Comparison of ENCODE assay signal across 27 cellular contexts in genomic region chr4:153755186-153755585, GRCh38. TPM values are rescaled to one million over a fixed set of nuclear protein-coding genes. Genes with fewer than 3 reads are reported as not detected.
"Had no signal": no experiment of that assay in that cellular context is flagged by ENCODE, and none has a peak within 500 bp of the region (broad histone marks: within the 10 kb centered on the region; RNA-seq: fewer than 3 reads in every experiment).

No MANE protein-coding gene starts in this region.

- H3K9me3 Mint-ChIP-seq: activated CD4-positive, alpha-beta memory T cell treated with anti-CD3 and anti-CD28 coated beads, Interleukin-2, amount 10 ng/mL, durations not matched to agents 7 days and 5 days; activated T-helper 17 cell treated with anti-CD3 and anti-CD28 coated beads, Interleukin-2, amount 50 U/mL, for 72 hours; IgD-negative memory B cell had no signal

- ATAC-seq: activated naive CD4-positive, alpha-beta T cell treated with anti-CD3 and anti-CD28 coated beads, Interleukin-2, amount 50 U/mL, for 72 hours; activated T-helper 17 cell treated with anti-CD3 and anti-CD28 coated beads, Interleukin-2, amount 50 U/mL, for 72 hours; SK-N-SH treated with all-trans-retinoic acid at 6 μM for 48 hours; T-helper 17 cell had no signal

- H3K27ac Mint-ChIP-seq: activated B cell treated with CpG ODN at 0.5 μM for 24 hours; activated CD4-positive, alpha-beta memory T cell treated with anti-CD3 and anti-CD28 coated beads, Interleukin-2, amount 10 ng/mL, durations not matched to agents 7 days and 5 days; activated T-helper 17 cell treated with anti-CD3 and anti-CD28 coated beads, Interleukin-2, amount 50 U/mL, for 72 hours; IgD-negative memory B cell; T-helper 17 cell had no signal

- DNase-seq: activated B cell treated with CpG ODN at 0.5 μM for 24 hours; activated CD4-positive, alpha-beta memory T cell treated with anti-CD3 and anti-CD28 coated beads, Interleukin-2, amount 10 ng/mL, durations not matched to agents 7 days and 5 days; activated CD4-positive, alpha-beta T cell treated with anti-CD3 and anti-CD28 coated beads for 1 hour; activated CD4-positive, alpha-beta T cell treated with anti-CD3 and anti-CD28 coated beads, Interleukin-2, amount 50 U/mL, for 1 hour; activated gamma-delta T cell; brain microvascular endothelial cell; NCI-H1105; NCI-H1436; NCI-H1694 treated with DMSO at 0.1 percent for 48 hours; NCI-H2029 treated with DMSO at 0.1 percent for 48 hours; NCI-H345; NCI-H510A; NCI-H526 treated with DMSO at 0.1 percent for 48 hours; NCI-H82; SIG-M5; SW 1271; T-helper 17 cell; T-helper 9 cell had no signal

- H3K27ac ChIP-seq: brain microvascular endothelial cell, cardiac muscle cell, KMS-11 had no signal

- H3K4me3 Mint-ChIP-seq: activated B cell treated with CpG ODN at 0.5 μM for 24 hours; activated CD4-positive, alpha-beta memory T cell treated with anti-CD3 and anti-CD28 coated beads, Interleukin-2, amount 10 ng/mL, durations not matched to agents 7 days and 5 days; activated T-helper 17 cell treated with anti-CD3 and anti-CD28 coated beads, Interleukin-2, amount 50 U/mL, for 72 hours; IgD-negative memory B cell; T-helper 17 cell had no signal

- H3K36me3 Mint-ChIP-seq: activated naive CD4-positive, alpha-beta T cell treated with anti-CD3 and anti-CD28 coated beads, Interleukin-2, amount 50 U/mL, for 72 hours; IgD-negative memory B cell had no signal

- H3K27me3 ChIP-seq: brain microvascular endothelial cell had no signal

- H3K4me1 Mint-ChIP-seq: activated T-helper 17 cell treated with anti-CD3 and anti-CD28 coated beads, Interleukin-2, amount 50 U/mL, for 72 hours had no signal

RNA-seq across cellular contexts. Expression of gene RNF175, which starts 4.6 kb away (rescaled TPM):
- total RNA-seq: activated B cell treated with CpG ODN at 0.5 μM for 24 hours; activated CD4-positive, alpha-beta memory T cell treated with anti-CD3 and anti-CD28 coated beads, Interleukin-2, amount 10 ng/mL, durations not matched to agents 7 days and 5 days; activated CD8-positive, alpha-beta memory T cell treated with anti-CD3 and anti-CD28 coated beads for 36 hours; T-helper 17 cell had no signal
- polyA plus RNA-seq: IgD-negative memory B cell had no signal

RNA-seq across cellular contexts. Expression of gene SFRP2, which starts 33.7 kb away (rescaled TPM):
- total RNA-seq: activated B cell treated with CpG ODN at 0.5 μM for 24 hours; activated CD4-positive, alpha-beta memory T cell treated with anti-CD3 and anti-CD28 coated beads, Interleukin-2, amount 10 ng/mL, durations not matched to agents 7 days and 5 days; activated naive CD4-positive, alpha-beta T cell treated with anti-CD3 and anti-CD28 coated beads, Interleukin-2, amount 50 U/mL, for 72 hours; activated T-helper 17 cell treated with anti-CD3 and anti-CD28 coated beads, Interleukin-2, amount 50 U/mL, for 72 hours; MCF 10A; OCI-LY7; T-helper 17 cell had no signal
- polyA plus RNA-seq: IgD-negative memory B cell had no signal
